Comparison of ENCODE assay signal across 10 cellular contexts in the genomic region with DNA sequence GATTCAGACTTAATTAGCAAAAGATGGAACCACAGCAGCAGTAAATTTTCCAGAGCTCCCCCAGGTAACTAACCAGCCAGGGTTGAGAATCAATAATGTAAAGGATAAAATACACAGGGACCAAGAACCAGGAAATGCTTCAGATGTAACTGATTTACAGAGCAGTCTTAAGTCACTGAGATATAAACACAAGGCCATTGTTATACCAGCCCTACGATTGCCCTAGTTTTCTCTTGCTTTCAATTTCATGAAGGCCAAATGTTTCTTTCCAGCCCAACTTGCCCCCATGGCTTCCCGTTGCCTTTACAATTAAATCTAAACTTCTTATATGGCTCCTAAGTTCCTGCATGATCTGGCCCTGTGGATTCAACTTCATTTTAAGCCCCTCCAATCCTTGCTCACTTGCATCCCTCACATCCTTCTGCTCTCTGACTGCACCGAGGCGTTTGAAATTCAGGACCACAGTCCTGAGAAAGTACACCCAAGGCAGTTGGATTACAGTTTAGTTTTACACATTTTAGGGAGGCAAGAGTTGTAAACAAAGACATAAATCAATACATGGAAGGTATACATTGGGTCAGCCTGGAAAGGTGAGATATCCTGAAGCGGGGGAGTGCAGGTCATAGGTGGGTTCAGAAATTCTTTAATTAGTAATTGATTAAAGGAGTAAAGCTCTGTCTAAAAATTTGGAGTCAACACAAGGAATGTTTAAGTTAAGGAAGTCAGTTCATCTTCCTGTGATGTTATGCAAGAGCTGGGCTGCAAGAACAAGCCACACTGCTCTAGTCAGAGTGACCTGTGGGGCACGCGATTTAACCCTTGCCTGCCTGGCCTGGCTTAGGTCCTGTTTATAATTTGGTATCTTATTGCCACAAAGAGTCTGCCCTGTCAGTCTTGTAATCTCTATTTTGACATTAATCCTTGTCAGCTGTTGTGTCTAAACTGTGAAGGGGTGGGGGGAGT.
DNase-seq lines count a peak whose midpoint lies in the region; ATAC-seq and TF ChIP-seq lines count a peak whose summit lies in the region.
"Had no signal": no experiment of that assay in that cellular context is flagged by ENCODE, and none has a peak within 500 bp of the region (broad histone marks: within the 10 kb centered on the region; RNA-seq: fewer than 3 reads in every experiment).

No MANE protein-coding gene starts in this region.

- no peaks in the 10 kb centered on the region for H3K9me3 ChIP-seq in lower lobe of right lung
- H3K9me3 ChIP-seq in transverse colon, result no peaks in the 10 kb centered on the region
- no peaks in the 10 kb centered on the region for H3K9me3 ChIP-seq in ascending aorta
- H3K9me3 ChIP-seq: thoracic aorta had no signal

- no peaks in the 10 kb centered on the region for H3K36me3 ChIP-seq in lower lobe of right lung
- no peaks in the 10 kb centered on the region for H3K36me3 ChIP-seq in transverse colon
- no peaks in the 10 kb centered on the region for H3K36me3 ChIP-seq in ascending aorta
- H3K36me3 ChIP-seq: thoracic aorta had no signal

- DNase-seq in Kasumi-1 (lab: John Stamatoyannopoulos, UW) (peak; percentile 38 to 63), choroid plexus epithelial cell (ENCODE audit: low read depth) (peak; percentile 62), lower lobe of right lung (peak; percentile 49), transverse colon (peak; percentile 65), ascending aorta (ENCODE audit: low spot score in 2 of 2) (no peak), HUDEP-2 (lab: John Stamatoyannopoulos, UW; ENCODE audit: unreplicated experiment in 76 of 76) (no peak), D341Med (ENCODE audit: low spot score) (no peak)
- DNase-seq: effector memory CD8-positive, alpha-beta T cell; NCI-H69 had no signal

- in situ Hi-C loops in transverse colon (cut with MboI; ENCODE audit: low pct_ligation_motif_present in 1 of 4, low pct_unique_long_range_greater_than_20kb in 1 of 4, low sequenced_read_pairs in 3 of 4), result no loop called here

- ATAC-seq in lower lobe of right lung, result peak in 1 of 2 donors; percentile 58
- ATAC-seq: effector memory CD8-positive, alpha-beta T cell had no signal

- H3K27ac ChIP-seq in lower lobe of right lung (no peak overlapping the region), transverse colon (peak overlapping the region; percentile 82 to 88 (median 84)), ascending aorta (no peak overlapping the region)
- H3K27ac ChIP-seq: thoracic aorta had no signal

- no peak for TF ChIP-seq POLR2A in transverse colon (IDR thresholded peaks at IDR 0.05)

- 17 to 35% methylated on average over 4 to 7 of the region's 7 CpGs for WGBS in transverse colon (ENCODE audit: low coverage in 1 of 2), 2 donors

- H3K27me3 ChIP-seq in lower lobe of right lung (ENCODE audit: low read depth), result no peaks in the 10 kb centered on the region
- H3K27me3 ChIP-seq in transverse colon, result no peaks in the 10 kb centered on the region
- H3K27me3 ChIP-seq in ascending aorta, result no peaks in the 10 kb centered on the region

- no peak overlapping the region for H3K4me3 ChIP-seq in choroid plexus epithelial cell (ENCODE audit: low read depth, low read length)
- H3K4me3 ChIP-seq in lower lobe of right lung, result no peak overlapping the region
- peak overlapping the region in 1 of 4 donors; percentile 21 for H3K4me3 ChIP-seq in transverse colon
- H3K4me3 ChIP-seq in ascending aorta, result no peak overlapping the region
- H3K4me3 ChIP-seq: thoracic aorta had no signal

- no peak for TF ChIP-seq CTCF in choroid plexus epithelial cell (conservative IDR thresholded peaks at IDR 0.05; ENCODE audit: low read depth, low read length)
- TF ChIP-seq CTCF in lower lobe of right lung (IDR thresholded peaks at IDR 0.05), result no peak
- TF ChIP-seq CTCF in transverse colon (IDR thresholded peaks at IDR 0.05), result peak in 1 of 5 experiments; percentile 11
- no peak for TF ChIP-seq CTCF in ascending aorta (IDR thresholded peaks at IDR 0.05)

- intact Hi-C loops in lower lobe of right lung (cut with DNase I), result no loop called here
- intact Hi-C loops in transverse colon (cut with DNase I; ENCODE audit: low total_unique reads), result no loop called here
- intact Hi-C loops in ascending aorta (cut with DNase I), result no loop called here

- no peak for TF ChIP-seq EP300 in transverse colon (IDR thresholded peaks at IDR 0.05; ENCODE audit: low read depth)

- H3K4me1 ChIP-seq in lower lobe of right lung, result peaks cover 13% of the 10 kb centered on the region
- peaks cover 2 to 66% (median 47%) of the 10 kb centered on the region in 4 donors for H3K4me1 ChIP-seq in transverse colon
- H3K4me1 ChIP-seq in ascending aorta, result no peaks in the 10 kb centered on the region

Comparison
In these comparisons a context has a peak if more than half of its experiments do, and no peak if none do; other contexts are left out.
1. DNase-seq: peak in Kasumi-1 (2 of 2), choroid plexus epithelial cell (single experiment), lower lobe of right lung (single experiment) and transverse colon (single experiment); none in ascending aorta (0 of 2), HUDEP-2 (0 of 76) and D341Med (single experiment).
2. H3K27ac ChIP-seq: peak in transverse colon (4 of 4); none in lower lobe of right lung (single experiment) and ascending aorta (0 of 2).